ENCODE assay signal across 29 cellular contexts in genomic region chr10:17410907-17411306, GRCh38.
"Had no signal": no experiment of that assay in that cellular context is flagged by ENCODE, and none has a peak within 500 bp of the region (broad histone marks: within the 10 kb centered on the region; RNA-seq: fewer than 3 reads in every experiment).

No MANE protein-coding gene starts in this region.

- H3K4me3 ChIP-seq: adrenal gland, body of pancreas, breast epithelium, cardiac muscle cell, colonic mucosa had no signal

- H3K27ac ChIP-seq: adrenal gland, body of pancreas, breast epithelium, cardiac muscle cell, colonic mucosa, epithelial cell of prostate had no signal

- H3K9me3 ChIP-seq: adrenal gland, body of pancreas, breast epithelium, colonic mucosa had no signal

- DNase-seq: activated CD4-positive, alpha-beta memory T cell treated with anti-CD3 and anti-CD28 coated beads for 36 hours; activated CD4-positive, alpha-beta T cell treated with anti-CD3 and anti-CD28 coated beads for 36 hours; activated CD4-positive, alpha-beta T cell treated with anti-CD3 and anti-CD28 coated beads, Interleukin-2, amount 10 ng/mL, durations not matched to agents 24 days and 14 days; activated CD4-positive, CD25-positive, alpha-beta regulatory T cell; activated CD4-positive, CD25-positive, alpha-beta regulatory T cell treated with anti-CD3 and anti-CD28 coated beads, Interleukin-2, amount 50 U/mL, for 72 hours; activated CD8-positive, alpha-beta memory T cell treated with anti-CD3 and anti-CD28 coated beads, Interleukin-2, amount 10 ng/mL, durations not matched to agents 7 days and 5 days; activated CD8-positive, alpha-beta memory T cell treated with anti-CD3 and anti-CD28 coated beads, Interleukin-2, amount 50 U/mL, for 4 hours; activated CD8-positive, alpha-beta T cell treated with anti-CD3 and anti-CD28 coated beads, Interleukin-2, amount 10 ng/mL, durations not matched to agents 7 days and 5 days; activated effector memory CD4-positive, alpha-beta T cell treated with anti-CD3 and anti-CD28 coated beads, Interleukin-2, amount 50 U/mL, for 16 hours; activated naive CD4-positive, alpha-beta T cell treated with anti-CD3 and anti-CD28 coated beads for 36 hours; activated naive CD8-positive, alpha-beta T cell treated with anti-CD3 and anti-CD28 coated beads for 36 hours; activated naive CD8-positive, alpha-beta T cell treated with anti-CD3 and anti-CD28 coated beads, Interleukin-2, amount 50 U/mL, for 24 hours; activated T-cell treated with anti-CD3 and anti-CD28 coated beads, Interleukin-2, amount 50 U/mL, for 1 hour; activated T-cell treated with anti-CD3 and anti-CD28 coated beads, Interleukin-2, amount 50 U/mL, for 48 hours; adrenal gland; amygdala; aorta; body of pancreas; central memory CD4-positive, alpha-beta T cell; cerebellar nuclear complex; colonic mucosa; effector CD8-positive, alpha-beta T cell; foreskin fibroblast; head of caudate nucleus; hippocampal formation had no signal

- H3K27me3 ChIP-seq: adrenal gland, body of pancreas, breast epithelium, cardiac muscle cell, colonic mucosa had no signal

- ATAC-seq: activated CD4-positive, alpha-beta T cell treated with anti-CD3 and anti-CD28 coated beads for 36 hours; activated CD8-positive, alpha-beta memory T cell treated with anti-CD3 and anti-CD28 coated beads, Interleukin-2, amount 10 ng/mL, durations not matched to agents 7 days and 5 days; activated CD8-positive, alpha-beta T cell treated with anti-CD3 and anti-CD28 coated beads, Interleukin-2, amount 10 ng/mL, durations not matched to agents 7 days and 5 days; activated naive CD8-positive, alpha-beta T cell treated with anti-CD3 and anti-CD28 coated beads, Interleukin-2, amount 50 U/mL, for 24 hours; body of pancreas; esophagus mucosa had no signal

- H3K36me3 ChIP-seq: adrenal gland, breast epithelium, cardiac muscle cell, colonic mucosa had no signal
